1 cellular context compared by ENCODE assay signal in genomic region chr4:36206586-36206985, GRCh38.
TF ChIP-seq lines count a peak whose summit lies in the region.

No MANE protein-coding gene starts in this region.

TF ChIP-seq in GM23338, 12 proteins besides CTCF, POLR2A, EP300 and RAD21 (continued from another document):
- no peak for TF ChIP-seq ZNF462 (CRISPR knock-in tag; IDR thresholded peaks at IDR 0.05)
- no peak for TF ChIP-seq POLR2AphosphoS5 (IDR thresholded peaks at IDR 0.05; ENCODE audit: low read depth)
- TF ChIP-seq ZNF114 (CRISPR knock-in tag; IDR thresholded peaks at IDR 0.05): no peak
- no peak for TF ChIP-seq JUNB (IDR thresholded peaks at IDR 0.05; ENCODE audit: unreplicated experiment)
- TF ChIP-seq EZH2 (IDR thresholded peaks at IDR 0.05; ENCODE audit: low read depth, unreplicated experiment): no peak
- TF ChIP-seq REST (IDR thresholded peaks at IDR 0.05; ENCODE audit: unreplicated experiment): no peak
- no peak for TF ChIP-seq EZH2phosphoT487 (IDR thresholded peaks at IDR 0.05; ENCODE audit: unreplicated experiment)
- no peak for TF ChIP-seq ETS1 (IDR thresholded peaks at IDR 0.05)
